1 cellular context compared by ENCODE assay signal in genomic region chr15:47750740-47751262, GRCh38.
TF ChIP-seq lines count a peak whose summit lies in the region.

No MANE protein-coding gene starts in this region.

TF ChIP-seq in endothelial cell of umbilical vein, 7 proteins besides CTCF, POLR2A, EP300 and RAD21:
- TF ChIP-seq POLR2AphosphoS5 (IDR thresholded peaks at IDR 0.05; ENCODE audit: insufficient read depth, low read depth, low read length) (no peak), GATA2 (IDR thresholded peaks at IDR 0.05; ENCODE audit: insufficient read depth, insufficient read length, low read depth, low read length) (no peak), MAX (IDR thresholded peaks at IDR 0.05; ENCODE audit: insufficient read depth, insufficient read length) (no peak)
